ENCODE assay signal across 9 cellular contexts in the genomic region with DNA sequence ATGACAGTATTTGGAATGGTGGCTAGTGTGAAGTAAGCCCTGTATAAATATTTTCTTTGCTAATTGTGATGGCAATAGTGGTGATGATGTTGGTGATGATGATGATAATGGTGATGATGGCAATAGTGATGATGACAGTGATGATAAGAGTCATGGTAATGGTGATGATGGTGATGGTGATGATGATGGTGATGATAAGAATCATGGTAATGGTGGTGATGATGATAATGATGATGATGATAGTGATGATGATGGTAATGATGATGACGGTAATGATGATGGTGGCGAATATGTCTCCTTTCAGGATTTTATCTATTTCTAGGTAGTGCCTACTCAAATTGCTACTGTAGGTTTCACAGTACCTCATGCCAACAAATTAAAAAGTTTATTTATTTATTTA.
"Had no signal": no experiment of that assay in that cellular context is flagged by ENCODE, and none has a peak within 500 bp of the region (broad histone marks: within the 10 kb centered on the region; RNA-seq: fewer than 3 reads in every experiment).

No MANE protein-coding gene starts in this region.

- H2AFZ ChIP-seq: GM23248 had no signal

- H3K9ac ChIP-seq: GM23248, KMS-11 had no signal

- DNase-seq: GM23248, GOT3, H9, HCEC 1CT, HFFc6, KBM-7 had no signal

- H3K4me2 ChIP-seq: KMS-11 had no signal

- H3K4me3 ChIP-seq: GM23248 had no signal

- H3K27ac ChIP-seq: GM23248, HL-60, KMS-11 had no signal

- FAIRE-seq: H54 had no signal
